In the genomic region with DNA sequence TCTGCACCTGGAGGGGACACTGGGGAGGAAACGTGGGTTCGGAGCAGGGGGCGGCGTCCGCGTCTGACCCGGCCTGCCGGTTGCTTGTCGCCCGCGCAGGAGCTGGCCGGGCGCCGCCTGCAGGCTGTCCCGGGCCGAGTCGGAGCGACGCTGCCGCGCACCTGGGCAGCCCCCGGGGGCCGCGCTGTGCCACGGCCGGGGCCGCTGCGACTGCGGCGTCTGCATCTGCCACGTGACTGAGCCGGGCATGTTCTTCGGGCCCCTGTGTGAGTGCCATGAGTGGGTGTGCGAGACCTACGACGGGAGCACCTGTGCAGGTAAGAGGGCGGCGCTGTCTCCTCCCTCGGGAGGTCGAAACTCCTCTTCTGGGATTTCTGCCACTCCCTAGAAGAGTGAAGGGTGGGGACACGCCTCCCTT, we compare ENCODE assay signal across 8 cellular contexts. TPM values are rescaled to one million over a fixed set of nuclear protein-coding genes. Genes with fewer than 3 reads are reported as not detected.
DNase-seq lines count a peak whose midpoint lies in the region; ATAC-seq and TF ChIP-seq lines count a peak whose summit lies in the region.

No MANE protein-coding gene starts in this region.

- H3K4me1 ChIP-seq in OCI-LY3 (ENCODE audit: low read length) (peaks cover 13% of the 10 kb centered on the region), cardiac muscle cell (ENCODE audit: low read depth) (no peaks in the 10 kb centered on the region), stomach (peaks cover 0 to 16% (median 4%) of the 10 kb centered on the region in 4 donors)

- H4K20me1 ChIP-seq in OCI-LY3 (ENCODE audit: insufficient read depth, low read length) = no peaks in the 10 kb centered on the region

- 0 out of 2 replicates have a peak, but pooled peaks cover 4% of the 10 kb centered on the region for H3K27me3 ChIP-seq in OCI-LY3 (ENCODE audit: low read depth, low read length)
- H3K27me3 ChIP-seq in cardiac muscle cell = peaks cover 8% of the 10 kb centered on the region
- peaks cover 0 to 6% (median 0%) of the 10 kb centered on the region in 3 donors for H3K27me3 ChIP-seq in stomach

- DNase-seq in AG04449 (ENCODE audit: low read depth, low spot score) (no peak), cardiac muscle cell (ENCODE audit: low read depth in 1 of 2, low spot score in 1 of 2) (peak in 1 of 2 donors; percentile 5), stomach (peak; percentile 47), MV-4-11 (lab: John Stamatoyannopoulos, UW) (no peak), mucosa of gallbladder (ENCODE audit: low spot score) (no peak)
- no peak for DNase-seq in activated CD4-positive, alpha-beta T cell treated with anti-CD3 and anti-CD28 coated beads, Interleukin-2, amount 50 U/mL, for 4 hours

- no peak overlapping the region for H3K9ac ChIP-seq in OCI-LY3 (ENCODE audit: low read length)

- no peak overlapping the region for H3K27ac ChIP-seq in OCI-LY3 (ENCODE audit: low read length)
- no peak overlapping the region for H3K27ac ChIP-seq in cardiac muscle cell
- H3K27ac ChIP-seq in stomach = peak overlapping the region; percentile 12 to 69 (median 45)

- TF ChIP-seq POLR2A in stomach (IDR thresholded peaks at IDR 0.05) = no peak

- no peaks in the 10 kb centered on the region for H3K36me3 ChIP-seq in OCI-LY3 (replicated peaks; ENCODE audit: low read depth, low read length)
- no peaks in the 10 kb centered on the region for H3K36me3 ChIP-seq in cardiac muscle cell
- H3K36me3 ChIP-seq in stomach = no peaks in the 10 kb centered on the region

- ATAC-seq in GM21367 (IDR thresholded peaks at IDR 0.05; ENCODE audit: unreplicated experiment) = peak; percentile 34

- CTCF ChIA-PET in AG04449 (lab: Yijun Ruan, JAX) = interaction anchor here (0.9 to 7.7 kb wide), 8 partner anchors 17 to 310 kb away, joined by 3 to 53 read pairs (median 4); no protein-coding TSS in a partner anchor

- 4 to 13% (median 9%) methylated on average over 16 to 41 of the region's 41 CpGs for WGBS in stomach, 5 donors

- no peak overlapping the region for H2AFZ ChIP-seq in OCI-LY3 (ENCODE audit: low read depth, low read length)

- intact Hi-C loops in stomach (cut with DNase I; ENCODE audit: low total_unique reads) = no loop called here

- POLR2A ChIA-PET in AG04449 (lab: Yijun Ruan, JAX) = interaction anchor here (2.7 kb wide), 1 partner anchor 55 kb away, joined by 11 read pairs; no protein-coding TSS in a partner anchor

- no peaks in the 10 kb centered on the region for H3K79me2 ChIP-seq in OCI-LY3 (ENCODE audit: low read length)

- no peak for TF ChIP-seq EP300 in stomach (IDR thresholded peaks at IDR 0.05)

- no peaks in the 10 kb centered on the region for H3K9me3 ChIP-seq in OCI-LY3 (ENCODE audit: insufficient read depth, low read length)
- no peaks in the 10 kb centered on the region for H3K9me3 ChIP-seq in cardiac muscle cell (ENCODE audit: low read depth)
- no peaks in the 10 kb centered on the region for H3K9me3 ChIP-seq in stomach

- TF ChIP-seq CTCF in AG04449 (IDR thresholded peaks at IDR 0.05; ENCODE audit: insufficient read depth, low read length, missing control alignments) = peak; percentile 48
- no peak for TF ChIP-seq CTCF in OCI-LY3 (IDR thresholded peaks at IDR 0.05; ENCODE audit: low read depth, low read length)
- peak; percentile 33 for TF ChIP-seq CTCF in cardiac muscle cell (IDR thresholded peaks at IDR 0.05; ENCODE audit: low read depth, low read length)
- TF ChIP-seq CTCF in stomach (IDR thresholded peaks at IDR 0.05) = peak in 1 of 7 experiments; percentile 33

- peak overlapping the region; percentile 62 for H3K4me2 ChIP-seq in OCI-LY3 (ENCODE audit: low read length)

- H3K4me3 ChIP-seq in AG04449 (ENCODE audit: low read depth, low read length) (peak overlapping the region; percentile 86), OCI-LY3 (ENCODE audit: low read length) (no peak overlapping the region), cardiac muscle cell (no peak overlapping the region), stomach (peak overlapping the region; percentile 45 to 51 (median 48))

RNA-seq across cellular contexts. Expression of a gene that starts 1.3 kb away (rescaled TPM):
- total RNA-seq in cardiac muscle cell (not detected in 2 replicates), stomach (10 to 100 TPM in 1 of 5 donors, 1 to 10 TPM in 3, not detected in 1; 4.8 to 36.6 (median 7.0) TPM), mucosa of gallbladder (16.2 TPM)
- polyA plus RNA-seq in cardiac muscle cell (0.12 TPM in 1 of 2 replicates, not detected in the other), stomach (1 to 10 TPM in 1 of 3 donors, under 1 TPM in 2; 0.53 to 1.8 (median 0.61) TPM)

RNA-seq across cellular contexts. Expression of a gene that starts 37.5 kb away (rescaled TPM):
- 0.04 TPM in 1 of 2 replicates, not detected in the other for total RNA-seq in cardiac muscle cell
- not detected in 2 replicates for polyA plus RNA-seq in cardiac muscle cell
- 1 to 10 TPM in 3 of 5 donors, not detected in 2; 1.8 to 2.9 (median 1.9) TPM for total RNA-seq in stomach
- under 1 TPM; 0.15 to 0.56 (median 0.15) TPM for polyA plus RNA-seq in stomach
- total RNA-seq in mucosa of gallbladder = 6.8 TPM

Comparison
In these comparisons a context has a peak if more than half of its experiments do, and no peak if none do; other contexts are left out.
1. H3K4me3 ChIP-seq: peak in AG04449 (single experiment) and stomach (4 of 4); none in OCI-LY3 (single experiment) and cardiac muscle cell (single experiment).
2. H3K27ac ChIP-seq: peak in stomach (5 of 5); none in OCI-LY3 (single experiment) and cardiac muscle cell (single experiment).